8 cellular contexts compared by ENCODE assay signal in the genomic region with DNA sequence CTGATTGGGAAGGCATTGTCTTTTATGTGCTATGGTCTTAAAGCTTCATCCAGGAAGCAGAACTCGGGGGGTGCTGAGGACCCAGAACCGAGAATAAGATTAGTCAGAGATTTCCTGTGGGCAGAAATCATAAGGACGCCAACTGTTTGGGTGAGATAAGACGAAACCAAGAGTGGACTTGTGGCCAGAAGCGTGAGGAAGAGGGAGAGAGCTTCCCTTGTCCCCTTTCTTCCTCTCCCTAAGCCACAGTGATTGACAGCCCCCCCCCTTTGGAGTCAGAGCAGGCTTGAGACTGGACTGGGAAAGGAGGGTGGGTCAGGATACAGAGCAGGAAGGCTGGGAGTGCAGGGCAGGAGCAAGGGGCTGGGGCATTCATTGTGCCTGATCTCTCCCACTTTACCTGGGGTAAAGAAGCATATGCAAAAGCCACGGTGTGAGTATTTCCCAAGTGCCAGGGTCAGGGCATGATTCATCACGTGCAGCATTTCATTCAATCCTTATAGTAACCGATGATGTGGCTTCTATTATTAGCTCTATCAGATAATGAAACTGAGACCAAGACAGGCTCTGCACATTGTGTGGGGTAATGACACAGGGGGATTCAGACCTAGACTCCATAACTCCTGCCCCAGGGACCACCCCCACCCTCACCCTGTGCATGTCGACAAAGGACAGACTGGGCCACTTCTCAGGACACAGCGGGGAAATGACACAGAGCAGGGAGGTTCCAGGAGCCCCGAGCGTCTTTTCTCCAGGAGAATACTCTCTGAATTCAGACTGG. TPM values are rescaled to one million over a fixed set of nuclear protein-coding genes. Genes with fewer than 3 reads are reported as not detected.
A peak's percentile ranks its signal among the peaks of the same experiment; 100 is the strongest.
DNase-seq lines count a peak whose midpoint lies in the region; ATAC-seq and TF ChIP-seq lines count a peak whose summit lies in the region.

No MANE protein-coding gene starts in this region.

- H3K27me3 ChIP-seq in BLaER1: no peaks in the 10 kb centered on the region
- no peaks in the 10 kb centered on the region for H3K27me3 ChIP-seq in uterus

- DNase-seq in OCI-M1 (lab: John Stamatoyannopoulos, UW): peak; percentile 74
- peak; percentile 52 for DNase-seq in fibroblast of the aortic adventitia (ENCODE audit: low read depth)
- no peak for DNase-seq in midbrain (lab: John Stamatoyannopoulos, UW)
- DNase-seq in uterus: no peak
- no peak for DNase-seq in NCI-H345 (lab: John Stamatoyannopoulos, UW)
- DNase-seq in NCI-H524 treated with DMSO at 0.1 percent for 48 hours (lab: John Stamatoyannopoulos, UW): no peak

- intact Hi-C loops in uterus (cut with DNase I; ENCODE audit: low total_unique reads): no loop called here

- H3K9ac ChIP-seq in BLaER1: no peak overlapping the region

- H3K27ac ChIP-seq in BLaER1: no peak overlapping the region
- H3K27ac ChIP-seq in uterus: no peak overlapping the region

- TF ChIP-seq CTCF in fibroblast of the aortic adventitia (IDR thresholded peaks at IDR 0.05; ENCODE audit: insufficient read depth, low read length) (no peak), uterus (IDR thresholded peaks at IDR 0.05) (no peak)

- no peaks in the 10 kb centered on the region for H4K20me1 ChIP-seq in BLaER1

- H3K4me1 ChIP-seq in BLaER1: peaks cover 14% of the 10 kb centered on the region
- H3K4me1 ChIP-seq in uterus: no peaks in the 10 kb centered on the region

- no peaks in the 10 kb centered on the region for H3K9me3 ChIP-seq in BLaER1
- H3K9me3 ChIP-seq in uterus: no peaks in the 10 kb centered on the region

- H3K36me3 ChIP-seq in BLaER1 (no peaks in the 10 kb centered on the region), uterus (no peaks in the 10 kb centered on the region)

- H3K4me2 ChIP-seq in BLaER1: peak overlapping the region; percentile 71

- peak; percentile 56 for ATAC-seq in GM21528 (IDR thresholded peaks at IDR 0.05; ENCODE audit: low FRiP score, unreplicated experiment)

- no peak for TF ChIP-seq POLR2A in uterus (IDR thresholded peaks at IDR 0.05)

- H3K4me3 ChIP-seq in BLaER1 (no peak overlapping the region), fibroblast of the aortic adventitia (ENCODE audit: low read depth, low read length) (no peak overlapping the region), uterus (no peak overlapping the region)

RNA-seq across cellular contexts. Expression of gene IL1RN, which starts 3.0 kb away (rescaled TPM):
- 1.1 TPM in 1 of 2 replicates, not detected in the other for total RNA-seq in fibroblast of the aortic adventitia (ENCODE audit: low replicate concordance)
- under 1 TPM in 1 of 4 donors, not detected in 3; 0.77 TPM for total RNA-seq in uterus

RNA-seq across cellular contexts. Expression of gene PSD4, which starts 49.4 kb away (rescaled TPM):
- total RNA-seq in fibroblast of the aortic adventitia (ENCODE audit: low replicate concordance) (0.82 and 5.1 TPM in 2 replicates), uterus (10 to 100 TPM in 2 of 4 donors, 1 to 10 TPM in 2; 1.8 to 31.8 (median 7.6) TPM)

RNA-seq across cellular contexts. Expression of gene IL1F10, which starts 56.6 kb away (rescaled TPM):
- not detected in 2 replicates for total RNA-seq in fibroblast of the aortic adventitia (ENCODE audit: low replicate concordance)
- not detected for total RNA-seq in uterus

Comparison
In these comparisons a context has a peak if more than half of its experiments do, and no peak if none do; other contexts are left out.
1. DNase-seq: peak in OCI-M1 (single experiment) and fibroblast of the aortic adventitia (single experiment); none in midbrain (single experiment), uterus (0 of 2), NCI-H345 (single experiment) and NCI-H524 treated with DMSO at 0.1 percent for 48 hours (single experiment).